ENCODE assay signal across 19 cellular contexts in genomic region chr18:51711298-51711889, GRCh38.
DNase-seq lines count a peak whose midpoint lies in the region; ATAC-seq and TF ChIP-seq lines count a peak whose summit lies in the region.
"Had no signal": no experiment of that assay in that cellular context is flagged by ENCODE, and none has a peak within 500 bp of the region (broad histone marks: within the 10 kb centered on the region; RNA-seq: fewer than 3 reads in every experiment).

No MANE protein-coding gene starts in this region.

- CTCF ChIA-PET in WTC11 (lab: Charles Lee) = interaction anchor here (1.8 kb wide), 1 partner anchor 10 kb away, joined by 4 read pairs; no protein-coding TSS in a partner anchor

- ATAC-seq in GM18868 (IDR thresholded peaks at IDR 0.05; ENCODE audit: unreplicated experiment) (peak; percentile 84), GM21515 (IDR thresholded peaks at IDR 0.05; ENCODE audit: unreplicated experiment) (peak; percentile 70), HG02970 (IDR thresholded peaks at IDR 0.05; ENCODE audit: low FRiP score, unreplicated experiment) (peak; percentile 70), WTC11 (peak; percentile 28; the same call in 1 of the 2 replicates)
- ATAC-seq: activated naive CD8-positive, alpha-beta T cell treated with anti-CD3 and anti-CD28 coated beads, Interleukin-2, amount 50 U/mL, for 24 hours; gastroesophageal sphincter had no signal

- intact Hi-C loops in head of caudate nucleus (cut with DNase I) = no loop called here

- DNase-seq in WTC11 (ENCODE audit: low spot score) = no peak
- DNase-seq in GF-D8 (lab: John Stamatoyannopoulos, UW) = no peak
- DNase-seq in head of caudate nucleus = no peak
- no peak for DNase-seq in anterior cingulate cortex (lab: John Stamatoyannopoulos, UW)
- DNase-seq in NCI-H2081 treated with DMSO at 0.1 percent for 48 hours (lab: John Stamatoyannopoulos, UW) = no peak
- DNase-seq: activated naive CD8-positive, alpha-beta T cell treated with anti-CD3 and anti-CD28 coated beads, Interleukin-2, amount 50 U/mL, for 24 hours; activated T-cell treated with anti-CD3 and anti-CD28 coated beads, Interleukin-2, amount 50 U/mL, for 24 hours; central memory CD4-positive, alpha-beta T cell; GM23248; Kasumi-1; NCI-H1436; NCI-H510A; sigmoid colon; stimulated activated naive CD4-positive, alpha-beta T cell treated with Interleukin-2 at 50 U/mL for 16 hours had no signal

- H3K4me1 Mint-ChIP-seq in WTC11 = peaks cover 20% of the 10 kb centered on the region
- H3K4me1 Mint-ChIP-seq: activated naive CD8-positive, alpha-beta T cell treated with anti-CD3 and anti-CD28 coated beads, Interleukin-2, amount 50 U/mL, for 24 hours; mesothelial cell of epicardium had no signal

- peaks cover 56% of the 10 kb centered on the region for H3K9me3 Mint-ChIP-seq in WTC11

- no peak for TF ChIP-seq CTCF in WTC11 (IDR thresholded peaks at IDR 0.05)

- H3K4me3 Mint-ChIP-seq in WTC11 = no peak overlapping the region
- H3K4me3 Mint-ChIP-seq: activated naive CD8-positive, alpha-beta T cell treated with anti-CD3 and anti-CD28 coated beads, Interleukin-2, amount 50 U/mL, for 24 hours; activated T-cell treated with anti-CD3 and anti-CD28 coated beads, Interleukin-2, amount 50 U/mL, for 24 hours; mesothelial cell of epicardium had no signal

- peaks cover 39% of the 10 kb centered on the region for H3K36me3 Mint-ChIP-seq in WTC11

- POLR2A ChIA-PET in WTC11 (lab: Charles Lee) = no interaction called here

- no peak overlapping the region for H3K27ac Mint-ChIP-seq in WTC11
- H3K27ac Mint-ChIP-seq: activated naive CD8-positive, alpha-beta T cell treated with anti-CD3 and anti-CD28 coated beads, Interleukin-2, amount 50 U/mL, for 24 hours; activated T-cell treated with anti-CD3 and anti-CD28 coated beads, Interleukin-2, amount 50 U/mL, for 24 hours; mesothelial cell of epicardium had no signal

- H3K27me3 Mint-ChIP-seq in WTC11 (ENCODE audit: low read depth) = peaks cover 12% of the 10 kb centered on the region
- H3K27me3 Mint-ChIP-seq: activated T-cell treated with anti-CD3 and anti-CD28 coated beads, Interleukin-2, amount 50 U/mL, for 24 hours had no signal

TF ChIP-seq in WTC11, 78 proteins besides CTCF, POLR2A, EP300 and RAD21:
- TF ChIP-seq FOXP4 (CRISPR knock-in tag; IDR thresholded peaks at IDR 0.05) (no peak), ATF1 (CRISPR knock-in tag; IDR thresholded peaks at IDR 0.05) (no peak), MLX (CRISPR knock-in tag; IDR thresholded peaks at IDR 0.05) (no peak), ERG (CRISPR knock-in tag; IDR thresholded peaks at IDR 0.05) (no peak)

Comparison
In these comparisons a context has a peak if more than half of its experiments do, and no peak if none do; other contexts are left out.
1. ATAC-seq: peak in every context shown above with its lines; median percentile 84 in GM18868; 70 in GM21515; 70 in HG02970; 28 in WTC11.